In genomic region chr19:48899781-48900476, GRCh38 we compare ENCODE assay signal across 8 cellular contexts. TPM values are rescaled to one million over a fixed set of nuclear protein-coding genes. Genes with fewer than 3 reads are reported as not detected.
DNase-seq lines count a peak whose midpoint lies in the region; ATAC-seq and TF ChIP-seq lines count a peak whose summit lies in the region.

TSS of gene NUCB1 (plus strand) at chr19:48900312. CDS start at chr19:48900797, 485 bp downstream.

- H3K4me1 ChIP-seq in lower lobe of right lung = peaks cover 41% of the 10 kb centered on the region

- ATAC-seq in GM19438 (IDR thresholded peaks at IDR 0.05; ENCODE audit: low read depth, unreplicated experiment) (peak; percentile 85), lower lobe of right lung (peak; percentile 98 to 99)

- no peaks in the 10 kb centered on the region for H3K27me3 ChIP-seq in lower lobe of right lung (ENCODE audit: low read depth)

- peaks cover 0 to 16% (median 7%) of the 10 kb centered on the region in 7 donors for H3K9me3 Mint-ChIP-seq in CD14-positive monocyte

- DNase-seq in CD14-positive monocyte (ENCODE audit: low spot score) (peak; percentile 97), HS-27A (ENCODE audit: low read depth) (peak; percentile 99), NK-92 (lab: John Stamatoyannopoulos, UW; ENCODE audit: unreplicated experiment) (peak; percentile 95), lower lobe of right lung (peak; percentile 99)
- DNase-seq in activated CD8-positive, alpha-beta memory T cell treated with anti-CD3 and anti-CD28 coated beads for 1 hour (ENCODE audit: extremely low read depth in 1 of 2, low read depth in 1 of 2) = peak; percentile 95 to 98
- DNase-seq in effector CD4-positive, alpha-beta T cell = peak; percentile 97
- peak; percentile 99 to 100 (median 99) for DNase-seq in stimulated activated CD4-positive, alpha-beta T cell treated with anti-CD3 and anti-CD28 coated beads, TNF-alpha, amount 100 ng/mL, for 24 hours (ENCODE audit: low read depth in 3 of 3)

- H3K4me3 Mint-ChIP-seq in CD14-positive monocyte = peak within 1 kb of the TSS; percentile 91 to 96

- H3K36me3 ChIP-seq in lower lobe of right lung = peaks cover 12% of the 10 kb centered on the region

- H3K27ac Mint-ChIP-seq in CD14-positive monocyte = peak within 1 kb of the TSS; percentile 92 to 98 (median 97)

- peaks cover 25 to 29% (median 28%) of the 10 kb centered on the region in 3 donors for H3K27me3 Mint-ChIP-seq in CD14-positive monocyte (ENCODE audit: low read depth in 3 of 3)

- intact Hi-C loops in CD14-positive monocyte (cut with micrococcal nuclease) = loop anchor here in 1 of 2 donors (5.0 kb wide), 2 partner anchors 52 to 72 kb away; partner anchors contain the start of gene BAX
- intact Hi-C loops in lower lobe of right lung (cut with DNase I) = no loop called here

- no peak for TF ChIP-seq CTCF in CD14-positive monocyte (IDR thresholded peaks at IDR 0.05)
- TF ChIP-seq CTCF in lower lobe of right lung (IDR thresholded peaks at IDR 0.05) = peak; percentile 45

- no peaks in the 10 kb centered on the region for H3K9me3 ChIP-seq in lower lobe of right lung

- peak within 1 kb of the TSS; percentile 85 for H3K27ac ChIP-seq in lower lobe of right lung

- peaks cover 17 to 24% of the 10 kb centered on the region in 2 donors for H3K36me3 Mint-ChIP-seq in CD14-positive monocyte

- peak within 1 kb of the TSS; percentile 93 for H3K4me3 ChIP-seq in lower lobe of right lung

- peaks cover 32% of the 10 kb centered on the region for H3K4me1 Mint-ChIP-seq in CD14-positive monocyte

RNA-seq across cellular contexts. Expression of gene NUCB1, which starts in this region (rescaled TPM):
- 100 to 1,000 TPM in 1 of 2 donors, 10 to 100 TPM in 1; 80.9 to 108 TPM for polyA plus RNA-seq in CD14-positive monocyte
- 310 TPM for total RNA-seq in lower lobe of right lung

Comparison
In these comparisons a context has a peak if more than half of its experiments do, and no peak if none do; other contexts are left out.
1. Peak in every context shown above with its lines: DNase-seq, ATAC-seq, H3K4me3 ChIP-seq and H3K27ac ChIP-seq.